21 cellular contexts compared by ENCODE assay signal in the genomic region with DNA sequence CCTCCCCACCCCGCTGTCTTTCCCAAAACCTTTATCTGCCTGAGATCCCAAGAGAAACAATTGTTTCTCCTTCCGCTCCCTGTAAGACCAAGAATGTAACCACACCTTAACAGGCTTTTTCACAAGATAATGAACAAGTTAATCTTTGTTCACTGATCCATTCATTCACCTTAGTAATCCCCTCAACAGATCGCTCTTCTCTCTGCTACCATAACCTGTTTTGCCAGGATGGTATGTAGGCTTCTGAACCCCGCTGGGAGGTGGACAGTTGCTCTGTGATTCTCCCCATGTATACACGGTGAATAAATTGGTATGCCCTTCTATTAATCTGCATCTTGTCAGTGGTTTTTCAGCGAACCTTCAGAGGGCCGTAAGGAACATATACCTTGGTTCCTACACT. TPM values are rescaled to one million over a fixed set of nuclear protein-coding genes. Genes with fewer than 3 reads are reported as not detected.
A peak's percentile ranks its signal among the peaks of the same experiment; 100 is the strongest.
DNase-seq lines count a peak whose midpoint lies in the region; ATAC-seq and TF ChIP-seq lines count a peak whose summit lies in the region.
"Had no signal": no experiment of that assay in that cellular context is flagged by ENCODE, and none has a peak within 500 bp of the region (broad histone marks: within the 10 kb centered on the region; RNA-seq: fewer than 3 reads in every experiment).

No MANE protein-coding gene starts in this region.

- no peaks in the 10 kb centered on the region for H3K27me3 ChIP-seq in Loucy (ENCODE audit: insufficient read depth, low read length, poor library complexity, severe bottlenecking)
- no peaks in the 10 kb centered on the region for H3K27me3 ChIP-seq in lower lobe of right lung (ENCODE audit: low read depth)

- TF ChIP-seq CTCF in Loucy (conservative IDR thresholded peaks at IDR 0.05; ENCODE audit: low read length) = no peak
- TF ChIP-seq CTCF in lower lobe of right lung (IDR thresholded peaks at IDR 0.05) = no peak

- H3K27me3 Mint-ChIP-seq in T-helper 1 cell treated with Interleukin-12 subunit alpha and Interleukin-12 subunit beta and Interleukin-4 antibody, amounts not matched to agents 30 μg/mL and 1 μg/mL, for 36 hours (ENCODE audit: low read depth) = peaks cover 9% of the 10 kb centered on the region
- H3K27me3 Mint-ChIP-seq in central memory CD8-positive, alpha-beta T cell = no peaks in the 10 kb centered on the region
- H3K27me3 Mint-ChIP-seq: B cell had no signal

- peak overlapping the region; percentile 29 for H3K4me3 Mint-ChIP-seq in T-helper 1 cell treated with Interleukin-12 subunit alpha and Interleukin-12 subunit beta and Interleukin-4 antibody, amounts not matched to agents 30 μg/mL and 1 μg/mL, for 36 hours
- no peak overlapping the region for H3K4me3 Mint-ChIP-seq in central memory CD8-positive, alpha-beta T cell
- no peak overlapping the region for H3K4me3 Mint-ChIP-seq in stimulated activated effector memory CD8-positive, alpha-beta T cell treated with anti-CD3 and anti-CD28 coated beads, Interleukin-12 subunit alpha, Interleukin-12 subunit beta, amount 100 ng/mL, for 72 hours

- ATAC-seq in central memory CD8-positive, alpha-beta T cell (replicated peaks; ENCODE audit: extremely low read depth, poor library complexity, severe bottlenecking) = no peak
- ATAC-seq in stimulated activated effector memory CD8-positive, alpha-beta T cell treated with anti-CD3 and anti-CD28 coated beads, Interleukin-12 subunit alpha, Interleukin-12 subunit beta, amount 100 ng/mL, for 72 hours = no peak
- no peak for ATAC-seq in lower lobe of right lung

- H3K4me1 ChIP-seq in Loucy (ENCODE audit: insufficient read depth, low read length, poor library complexity, severe bottlenecking) = peaks cover 9% of the 10 kb centered on the region
- no peaks in the 10 kb centered on the region for H3K4me1 ChIP-seq in lower lobe of right lung

- no peaks in the 10 kb centered on the region for H3K36me3 ChIP-seq in Loucy (ENCODE audit: insufficient read depth, low read length)
- H3K36me3 ChIP-seq in lower lobe of right lung = no peaks in the 10 kb centered on the region

- peak overlapping the region; percentile 21 for H3K4me2 ChIP-seq in Loucy (ENCODE audit: low read depth, low read length, poor library complexity, severe bottlenecking)

- intact Hi-C loops in lower lobe of right lung (cut with DNase I) = no loop called here

- H3K27ac ChIP-seq in substantia nigra (ENCODE audit: low read depth, low read length, poor library complexity, severe bottlenecking) (no peak overlapping the region), lower lobe of right lung (no peak overlapping the region)
- H3K27ac ChIP-seq: 22Rv1 had no signal

- H3K4me3 ChIP-seq in Loucy (ENCODE audit: low read length, poor library complexity, severe bottlenecking) = no peak overlapping the region
- H3K4me3 ChIP-seq in lower lobe of right lung = no peak overlapping the region

- DNase-seq in T-helper 1 cell (no peak), substantia nigra (lab: John Stamatoyannopoulos, UW) (no peak), lower lobe of right lung (no peak)
- DNase-seq in central memory CD8-positive, alpha-beta T cell (ENCODE audit: low spot score in 2 of 2) = no peak
- DNase-seq in stimulated activated effector memory CD8-positive, alpha-beta T cell treated with anti-CD3 and anti-CD28 coated beads, Interleukin-12 subunit alpha, Interleukin-12 subunit beta, amount 100 ng/mL, for 72 hours (ENCODE audit: low spot score in 2 of 2) = no peak
- DNase-seq: DMS153, NCI-H1105, NCI-H146, NCI-H1930, NCI-H446, NCI-H524 treated with DMSO at 0.1 percent for 48 hours, NCI-H774, Right ventricle myocardium superior, RPMI8226 had no signal

- no peaks in the 10 kb centered on the region for H3K9me3 Mint-ChIP-seq in T-helper 1 cell treated with Interleukin-12 subunit alpha and Interleukin-12 subunit beta and Interleukin-4 antibody, amounts not matched to agents 30 μg/mL and 1 μg/mL, for 36 hours
- H3K9me3 Mint-ChIP-seq in central memory CD8-positive, alpha-beta T cell = no peaks in the 10 kb centered on the region
- H3K9me3 Mint-ChIP-seq in stimulated activated effector memory CD8-positive, alpha-beta T cell treated with anti-CD3 and anti-CD28 coated beads, Interleukin-12 subunit alpha, Interleukin-12 subunit beta, amount 100 ng/mL, for 72 hours = no peaks in the 10 kb centered on the region

- H4K20me1 ChIP-seq in Loucy (ENCODE audit: insufficient read depth, low read length, poor library complexity, severe bottlenecking) = no peaks in the 10 kb centered on the region

- H2AFZ ChIP-seq in Loucy (ENCODE audit: low read length) = no peak overlapping the region

- no peaks in the 10 kb centered on the region for H3K79me2 ChIP-seq in Loucy (ENCODE audit: insufficient read depth, low read length)

- peak overlapping the region; percentile 34 for H3K27ac Mint-ChIP-seq in T-helper 1 cell treated with Interleukin-12 subunit alpha and Interleukin-12 subunit beta and Interleukin-4 antibody, amounts not matched to agents 30 μg/mL and 1 μg/mL, for 36 hours
- peak overlapping the region; percentile 65 for H3K27ac Mint-ChIP-seq in central memory CD8-positive, alpha-beta T cell (ENCODE audit: low read depth)
- H3K27ac Mint-ChIP-seq in stimulated activated effector memory CD8-positive, alpha-beta T cell treated with anti-CD3 and anti-CD28 coated beads, Interleukin-12 subunit alpha, Interleukin-12 subunit beta, amount 100 ng/mL, for 72 hours = peak overlapping the region; percentile 24
- H3K27ac Mint-ChIP-seq: B cell had no signal

- no peak overlapping the region for H3K9ac ChIP-seq in Loucy (ENCODE audit: low read depth, low read length, poor library complexity, severe bottlenecking)

- H3K9me3 ChIP-seq in Loucy (ENCODE audit: insufficient read depth, low read depth, low read length) (no peaks in the 10 kb centered on the region), lower lobe of right lung (no peaks in the 10 kb centered on the region)

- H3K4me1 Mint-ChIP-seq in T-helper 1 cell treated with Interleukin-12 subunit alpha and Interleukin-12 subunit beta and Interleukin-4 antibody, amounts not matched to agents 30 μg/mL and 1 μg/mL, for 36 hours (ENCODE audit: low read depth) = peaks cover 17% of the 10 kb centered on the region
- H3K4me1 Mint-ChIP-seq in central memory CD8-positive, alpha-beta T cell = peaks cover 31% of the 10 kb centered on the region
- H3K4me1 Mint-ChIP-seq in stimulated activated effector memory CD8-positive, alpha-beta T cell treated with anti-CD3 and anti-CD28 coated beads, Interleukin-12 subunit alpha, Interleukin-12 subunit beta, amount 100 ng/mL, for 72 hours = peaks cover 37% of the 10 kb centered on the region

- H3K36me3 Mint-ChIP-seq in T-helper 1 cell treated with Interleukin-12 subunit alpha and Interleukin-12 subunit beta and Interleukin-4 antibody, amounts not matched to agents 30 μg/mL and 1 μg/mL, for 36 hours (ENCODE audit: low read depth) = no peaks in the 10 kb centered on the region
- peaks cover 2% of the 10 kb centered on the region for H3K36me3 Mint-ChIP-seq in central memory CD8-positive, alpha-beta T cell (ENCODE audit: insufficient read depth)
- H3K36me3 Mint-ChIP-seq in stimulated activated effector memory CD8-positive, alpha-beta T cell treated with anti-CD3 and anti-CD28 coated beads, Interleukin-12 subunit alpha, Interleukin-12 subunit beta, amount 100 ng/mL, for 72 hours = no peaks in the 10 kb centered on the region

- H3K9me2 ChIP-seq in Loucy (replicated peaks; ENCODE audit: low read depth, low read length) = no peaks in the 10 kb centered on the region

- no peaks in the 10 kb centered on the region for H3F3A ChIP-seq in Loucy (ENCODE audit: low read depth)

RNA-seq across cellular contexts. Expression of a gene that starts 18.7 kb away (rescaled TPM):
- not detected for total RNA-seq in lower lobe of right lung
- total RNA-seq: B cell, HT-29, M059J, Right ventricle myocardium superior, SK-MEL-5 had no signal

RNA-seq across cellular contexts. Expression of a gene that starts 30.8 kb away (rescaled TPM):
- not detected for total RNA-seq in lower lobe of right lung
- total RNA-seq: B cell, HT-29, M059J, Right ventricle myocardium superior, SK-MEL-5 had no signal

RNA-seq across cellular contexts. Expression of a gene that starts 39.7 kb away (rescaled TPM):
- 1,362 TPM for total RNA-seq in lower lobe of right lung
